In genomic region chr4:38684271-38684670, GRCh38 we compare ENCODE assay signal across 16 cellular contexts. TPM values are rescaled to one million over a fixed set of nuclear protein-coding genes. Genes with fewer than 3 reads are reported as not detected.
DNase-seq lines count a peak whose midpoint lies in the region; ATAC-seq and TF ChIP-seq lines count a peak whose summit lies in the region.
"Had no signal": no experiment of that assay in that cellular context is flagged by ENCODE, and none has a peak within 500 bp of the region (broad histone marks: within the 10 kb centered on the region; RNA-seq: fewer than 3 reads in every experiment).

No MANE protein-coding gene starts in this region.

- H3K4me1 ChIP-seq in CD8-positive, alpha-beta memory T cell (ENCODE audit: insufficient read depth, low read length): peaks cover 76% of the 10 kb centered on the region
- H3K4me1 ChIP-seq in colonic mucosa: peaks cover 10% of the 10 kb centered on the region

- no peaks in the 10 kb centered on the region for H3K27me3 ChIP-seq in CD8-positive, alpha-beta memory T cell (ENCODE audit: insufficient read depth, low read length, poor library complexity, severe bottlenecking)
- no peaks in the 10 kb centered on the region for H3K27me3 ChIP-seq in colonic mucosa
- H3K27me3 ChIP-seq: heart right ventricle, upper lobe of right lung had no signal

- H3K4me3 Mint-ChIP-seq in CD8-positive, alpha-beta memory T cell: peak overlapping the region in 6 of 7 donors; percentile 32 to 72 (median 62)
- peak overlapping the region; percentile 39 for H3K4me3 Mint-ChIP-seq in activated T-helper 17 cell treated with anti-CD3 and anti-CD28 coated beads, Interleukin-2, amount 50 U/mL, for 72 hours
- peak overlapping the region; percentile 73 for H3K4me3 Mint-ChIP-seq in natural killer cell
- H3K4me3 Mint-ChIP-seq: stimulated activated naive B cell treated with anti-CD40 and anti-IgM and Interleukin-4, amounts not matched to agents 10 μg/mL and 1 μg/mL and 100 μg/mL, for 72 hours had no signal

- H3K27ac ChIP-seq in CD8-positive, alpha-beta memory T cell (ENCODE audit: low read depth, low read length): no peak overlapping the region
- no peak overlapping the region for H3K27ac ChIP-seq in colonic mucosa
- no peak overlapping the region for H3K27ac ChIP-seq in coronary artery
- H3K27ac ChIP-seq: upper lobe of right lung had no signal

- CTCF ChIA-PET in CD8-positive, alpha-beta memory T cell (lab: Charles Lee): interaction anchor here (0.7 to 1.2 kb wide), 2 partner anchors 9 to 506 kb away, joined by 4 to 5 read pairs; no protein-coding TSS in a partner anchor

- no peaks in the 10 kb centered on the region for H3K9me3 Mint-ChIP-seq in CD8-positive, alpha-beta memory T cell
- H3K9me3 Mint-ChIP-seq in activated T-helper 17 cell treated with anti-CD3 and anti-CD28 coated beads, Interleukin-2, amount 50 U/mL, for 72 hours: no peaks in the 10 kb centered on the region
- no peaks in the 10 kb centered on the region for H3K9me3 Mint-ChIP-seq in natural killer cell

- H3K36me3 ChIP-seq in CD8-positive, alpha-beta memory T cell (ENCODE audit: insufficient read depth, low read length): peaks cover 30% of the 10 kb centered on the region
- H3K36me3 ChIP-seq in colonic mucosa: peaks cover 14% of the 10 kb centered on the region

- no peaks in the 10 kb centered on the region for H3K27me3 Mint-ChIP-seq in CD8-positive, alpha-beta memory T cell
- no peaks in the 10 kb centered on the region for H3K27me3 Mint-ChIP-seq in activated T-helper 17 cell treated with anti-CD3 and anti-CD28 coated beads, Interleukin-2, amount 50 U/mL, for 72 hours
- H3K27me3 Mint-ChIP-seq in natural killer cell (ENCODE audit: low read depth in 2 of 2): no peaks in the 10 kb centered on the region
- H3K27me3 Mint-ChIP-seq: stimulated activated naive B cell treated with anti-CD40 and anti-IgM and Interleukin-4, amounts not matched to agents 10 μg/mL and 1 μg/mL and 100 μg/mL, for 72 hours had no signal

- DNase-seq in CD8-positive, alpha-beta memory T cell: peak in 2 of 5 donors; percentile 39 to 45
- DNase-seq in natural killer cell: no peak
- no peak for DNase-seq in colonic mucosa
- no peak for DNase-seq in coronary artery (ENCODE audit: low spot score)
- DNase-seq in amygdala (lab: John Stamatoyannopoulos, UW): no peak
- DNase-seq: activated CD4-positive, alpha-beta T cell treated with anti-CD3 and anti-CD28 coated beads, Interleukin-2, amount 50 U/mL, for 4 hours; activated effector memory CD4-positive, alpha-beta T cell treated with Interleukin-2 at 50 U/mL for 16 hours; heart right ventricle; NCI-H1694; NCI-H82; right cardiac atrium; SHP77; stimulated activated naive B cell treated with anti-CD40 and anti-IgM and Interleukin-4, amounts not matched to agents 10 μg/mL and 1 μg/mL and 100 μg/mL, for 72 hours; upper lobe of right lung had no signal

- POLR2A ChIA-PET in CD8-positive, alpha-beta memory T cell (lab: Charles Lee): no interaction called here

- peak; percentile 58 for ATAC-seq in GM21390 (IDR thresholded peaks at IDR 0.05; ENCODE audit: unreplicated experiment)
- peak; percentile 37 for ATAC-seq in activated T-helper 17 cell treated with anti-CD3 and anti-CD28 coated beads, Interleukin-2, amount 50 U/mL, for 72 hours (replicated peaks)
- peak; percentile 85 to 91 (median 87) for ATAC-seq in natural killer cell
- ATAC-seq: right cardiac atrium, upper lobe of right lung had no signal

- no peak for TF ChIP-seq CTCF in natural killer cell (IDR thresholded peaks at IDR 0.05)
- no peak for TF ChIP-seq CTCF in colonic mucosa (IDR thresholded peaks at IDR 0.05)
- no peak for TF ChIP-seq CTCF in coronary artery (IDR thresholded peaks at IDR 0.05)

- peaks cover 81 to 92% (median 91%) of the 10 kb centered on the region in 3 donors for H3K4me1 Mint-ChIP-seq in CD8-positive, alpha-beta memory T cell
- peaks cover 31% of the 10 kb centered on the region for H3K4me1 Mint-ChIP-seq in activated T-helper 17 cell treated with anti-CD3 and anti-CD28 coated beads, Interleukin-2, amount 50 U/mL, for 72 hours
- H3K4me1 Mint-ChIP-seq in natural killer cell: peaks cover 80 to 87% of the 10 kb centered on the region in 2 donors

- peaks cover 8 to 88% (median 30%) of the 10 kb centered on the region in 3 donors for H3K36me3 Mint-ChIP-seq in CD8-positive, alpha-beta memory T cell
- peaks cover 87% of the 10 kb centered on the region for H3K36me3 Mint-ChIP-seq in activated T-helper 17 cell treated with anti-CD3 and anti-CD28 coated beads, Interleukin-2, amount 50 U/mL, for 72 hours (ENCODE audit: low read depth)
- H3K36me3 Mint-ChIP-seq in natural killer cell: peaks cover 23% of the 10 kb centered on the region

- intact Hi-C loops in natural killer cell (cut with micrococcal nuclease) (loop anchor here (10.0 kb wide), 1 partner anchor 121 kb away; the partner anchor contains the start of gene TLR1), colonic mucosa (cut with DNase I) (loop anchor here (5.0 kb wide), 1 partner anchor 43 kb away; no protein-coding TSS in a partner anchor)

- H3K4me3 ChIP-seq in CD8-positive, alpha-beta memory T cell (ENCODE audit: low read length): no peak overlapping the region
- H3K4me3 ChIP-seq in colonic mucosa: no peak overlapping the region
- no peak overlapping the region for H3K4me3 ChIP-seq in coronary artery
- H3K4me3 ChIP-seq: heart right ventricle, upper lobe of right lung had no signal

- H3K9me3 ChIP-seq in CD8-positive, alpha-beta memory T cell (ENCODE audit: low read length): no peaks in the 10 kb centered on the region
- no peaks in the 10 kb centered on the region for H3K9me3 ChIP-seq in colonic mucosa
- H3K9me3 ChIP-seq: heart right ventricle, upper lobe of right lung had no signal

- peak overlapping the region; percentile 1 to 90 (median 68) for H3K27ac Mint-ChIP-seq in CD8-positive, alpha-beta memory T cell
- H3K27ac Mint-ChIP-seq in activated T-helper 17 cell treated with anti-CD3 and anti-CD28 coated beads, Interleukin-2, amount 50 U/mL, for 72 hours: no peak overlapping the region
- peak overlapping the region; percentile 87 for H3K27ac Mint-ChIP-seq in natural killer cell
- H3K27ac Mint-ChIP-seq: stimulated activated naive B cell treated with anti-CD40 and anti-IgM and Interleukin-4, amounts not matched to agents 10 μg/mL and 1 μg/mL and 100 μg/mL, for 72 hours had no signal

- H3K9ac ChIP-seq in colonic mucosa (ENCODE audit: low read depth in 2 of 2, low read length in 2 of 2): no peak overlapping the region

RNA-seq across cellular contexts. Expression of gene KLF3, which starts 20.3 kb away (rescaled TPM):
- total RNA-seq in CD8-positive, alpha-beta memory T cell: 10 to 100 TPM; 15.2 to 17.1 TPM
- 72.9 TPM for polyA plus RNA-seq in CD8-positive, alpha-beta memory T cell
- total RNA-seq in activated T-helper 17 cell treated with anti-CD3 and anti-CD28 coated beads, Interleukin-2, amount 50 U/mL, for 72 hours: 1 to 10 TPM; 4.3 to 5.5 TPM
- total RNA-seq in natural killer cell (100 to 1,000 TPM; 109 to 114 (median 112) TPM), colonic mucosa (100 to 1,000 TPM in 1 of 2 donors, 10 to 100 TPM in 1; 87.1 to 116 TPM)

Comparison
In these comparisons a context has a peak if more than half of its experiments do, and no peak if none do; other contexts are left out.
1. ATAC-seq: peak in every context shown above with its lines; median percentile 87 in natural killer cell; 58 in GM21390; 37 in activated T-helper 17 cell treated with anti-CD3 and anti-CD28 coated beads, Interleukin-2, amount 50 U/mL, for 72 hours.
2. RNA of gene KLF3, which starts 20.3 kb away (total RNA-seq): 87.1 to 116 TPM in colonic mucosa and 109 to 114 TPM in natural killer cell; 15.2 to 17.1 TPM in CD8-positive, alpha-beta memory T cell and 4.3 to 5.5 TPM in activated T-helper 17 cell treated with anti-CD3 and anti-CD28 coated beads, Interleukin-2, amount 50 U/mL, for 72 hours; every median in the first group is over 4 times any median in the second.
3. Peak in every context shown above with its lines, with median percentiles within 50 percentile points of each other: H3K4me3 Mint-ChIP-seq.